In the genomic region with DNA sequence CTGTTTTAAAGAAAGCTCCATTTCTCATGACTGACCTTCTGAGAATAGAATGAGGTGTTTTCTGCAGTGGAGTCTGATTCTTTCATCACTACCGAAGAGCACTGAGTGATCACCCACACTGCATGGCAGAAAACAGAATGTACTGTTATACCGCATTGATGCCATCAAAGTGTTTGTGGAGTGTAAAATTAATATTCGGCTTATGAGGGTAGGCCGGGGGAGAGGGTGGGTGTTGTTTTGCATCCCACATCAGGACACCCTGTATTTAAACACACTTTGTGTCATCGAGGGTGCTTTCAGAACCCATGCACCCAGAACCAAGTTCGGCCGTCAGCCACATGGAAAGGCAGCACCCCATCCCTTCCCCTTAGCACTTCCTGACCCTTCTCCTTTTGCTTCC, we compare ENCODE assay signal across 10 cellular contexts. TPM values are rescaled to one million over a fixed set of nuclear protein-coding genes. Genes with fewer than 3 reads are reported as not detected.
DNase-seq lines count a peak whose midpoint lies in the region; ATAC-seq and TF ChIP-seq lines count a peak whose summit lies in the region.
"Had no signal": no experiment of that assay in that cellular context is flagged by ENCODE, and none has a peak within 500 bp of the region (broad histone marks: within the 10 kb centered on the region; RNA-seq: fewer than 3 reads in every experiment).

No MANE protein-coding gene starts in this region.

- H3K36me3 ChIP-seq in BLaER1, result no peaks in the 10 kb centered on the region
- H3K36me3 ChIP-seq in colonic mucosa, result no peaks in the 10 kb centered on the region

- TF ChIP-seq POLR2A in GM18951 (IDR thresholded peaks at IDR 0.05; ENCODE audit: extremely low read depth, insufficient read depth, insufficient read length), result peak; percentile 48

- peak; percentile 33 for ATAC-seq in HG03175 (IDR thresholded peaks at IDR 0.05; ENCODE audit: unreplicated experiment)

- H4K20me1 ChIP-seq in BLaER1, result no peaks in the 10 kb centered on the region

- H3K9me3 ChIP-seq in BLaER1 (no peaks in the 10 kb centered on the region), colonic mucosa (no peaks in the 10 kb centered on the region)

- H3K4me1 ChIP-seq in BLaER1 (peaks cover 98% of the 10 kb centered on the region), colonic mucosa (no peaks in the 10 kb centered on the region)

- H3K27me3 ChIP-seq in BLaER1 (no peaks in the 10 kb centered on the region), colonic mucosa (no peaks in the 10 kb centered on the region)

- intact Hi-C loops in colonic mucosa (cut with DNase I), result loop anchor here (10.0 kb wide), 1 partner anchor 144 kb away; no protein-coding TSS in a partner anchor

- H3K27ac ChIP-seq in BLaER1 (peak overlapping the region; percentile 90), colonic mucosa (peak overlapping the region; percentile 11)
- H3K27ac ChIP-seq: SK-N-MC had no signal

- TF ChIP-seq CTCF in colonic mucosa (IDR thresholded peaks at IDR 0.05), result no peak

- H3K9ac ChIP-seq in BLaER1, result peak overlapping the region; percentile 66
- H3K9ac ChIP-seq in colonic mucosa (ENCODE audit: low read depth in 2 of 2, low read length in 2 of 2), result no peak overlapping the region

- H3K4me3 ChIP-seq in BLaER1 (peak overlapping the region; percentile 9; the same call in 1 of the 2 replicates), colonic mucosa (no peak overlapping the region)
- H3K4me3 ChIP-seq: SK-N-MC had no signal

- H3K4me2 ChIP-seq in BLaER1, result peak overlapping the region; percentile 86

- DNase-seq in colonic mucosa (no peak), HCEC 1CT (no peak), NCI-H1092 (lab: John Stamatoyannopoulos, UW) (no peak), inferior parietal cortex (ENCODE audit: extremely low spot score) (no peak)
- DNase-seq in NK-92 treated with Interleukin-12 subunit alpha and Interleukin-12 subunit beta, amount 100 ng/mL, for 24 hours (lab: John Stamatoyannopoulos, UW), result no peak
- DNase-seq: nucleus accumbens had no signal

- in situ Hi-C loops in GM18951 (cut with MboI; ENCODE audit: low sequenced_read_pairs, unreplicated experiment), result loop anchor here (25.0 kb wide), 1 partner anchor 591 kb away; no protein-coding TSS in a partner anchor

RNA-seq across cellular contexts. Expression of a gene that starts 41.3 kb away (rescaled TPM):
- total RNA-seq in colonic mucosa, result 10 to 100 TPM; 19.3 to 37.6 TPM
